Comparison of ENCODE assay signal across 8 cellular contexts in genomic region chr19:4967738-4968461, GRCh38. TPM values are rescaled to one million over a fixed set of nuclear protein-coding genes. Genes with fewer than 3 reads are reported as not detected.
DNase-seq lines count a peak whose midpoint lies in the region; ATAC-seq and TF ChIP-seq lines count a peak whose summit lies in the region.

No MANE protein-coding gene starts in this region.

- intact Hi-C loops in Right ventricle myocardium inferior (cut with DNase I) = loop anchor here (5.0 kb wide), 1 partner anchor 101 kb away; the partner anchor contains the start of gene PLIN3

- no peak for ATAC-seq in Right ventricle myocardium inferior
- no peak for ATAC-seq in activated CD8-positive, alpha-beta T cell treated with anti-CD3 and anti-CD28 coated beads, Interleukin-2, amount 10 ng/mL, durations not matched to agents 7 days and 5 days
- ATAC-seq in HG03354 (IDR thresholded peaks at IDR 0.05; ENCODE audit: poor library complexity, severe bottlenecking, unreplicated experiment) = no peak

- H3K27ac ChIP-seq in right atrium auricular region = peak overlapping the region; percentile 41 to 59

- H3K4me3 Mint-ChIP-seq in activated CD8-positive, alpha-beta T cell treated with anti-CD3 and anti-CD28 coated beads, Interleukin-2, amount 10 ng/mL, durations not matched to agents 7 days and 5 days = peak overlapping the region; percentile 79

- peaks cover 0 to 39% of the 10 kb centered on the region in 2 donors for H3K4me1 ChIP-seq in right atrium auricular region

- TF ChIP-seq CTCF in right atrium auricular region (IDR thresholded peaks at IDR 0.05) = no peak
- no peak for TF ChIP-seq CTCF in kidney epithelial cell (IDR thresholded peaks at IDR 0.05; ENCODE audit: insufficient read depth, low read length, poor library complexity, severe bottlenecking)

- H3K4me3 ChIP-seq in right atrium auricular region (peak overlapping the region in 1 of 2 donors; percentile 38), kidney epithelial cell (ENCODE audit: low read depth, low read length) (peak overlapping the region; percentile 27)

- no peaks in the 10 kb centered on the region for H3K27me3 Mint-ChIP-seq in activated CD8-positive, alpha-beta T cell treated with anti-CD3 and anti-CD28 coated beads, Interleukin-2, amount 10 ng/mL, durations not matched to agents 7 days and 5 days (ENCODE audit: low read depth)

- no peak for DNase-seq in right atrium auricular region (ENCODE audit: low spot score)
- DNase-seq in Right ventricle myocardium inferior (ENCODE audit: missing footprints) = no peak
- no peak for DNase-seq in activated CD8-positive, alpha-beta T cell treated with anti-CD3 and anti-CD28 coated beads, Interleukin-2, amount 10 ng/mL, durations not matched to agents 7 days and 5 days
- no peak for DNase-seq in kidney epithelial cell (ENCODE audit: low read depth)
- no peak for DNase-seq in NCI-H524 treated with DMSO at 0.1 percent for 48 hours (lab: John Stamatoyannopoulos, UW)
- no peak for DNase-seq in SKM-1 treated with dmso at 0.1 percent for 144 hours (lab: John Stamatoyannopoulos, UW; ENCODE audit: unreplicated experiment)
- DNase-seq in SHP77 treated with DMSO at 0.1 percent for 48 hours (lab: John Stamatoyannopoulos, UW) = no peak

- no peaks in the 10 kb centered on the region for H3K9me3 ChIP-seq in right atrium auricular region

- H3K36me3 ChIP-seq in right atrium auricular region (no peaks in the 10 kb centered on the region), kidney epithelial cell (ENCODE audit: control insufficient read depth, insufficient read depth, low read length) (no peaks in the 10 kb centered on the region)

- H3K27me3 ChIP-seq in right atrium auricular region (no peaks in the 10 kb centered on the region), kidney epithelial cell (ENCODE audit: control insufficient read depth, insufficient read depth, low read length) (no peaks in the 10 kb centered on the region)

- POLR2A ChIA-PET in activated CD8-positive, alpha-beta T cell treated with anti-CD3 and anti-CD28 coated beads, Interleukin-2, amount 10 ng/mL, durations not matched to agents 7 days and 5 days (lab: Charles Lee) = interaction anchor here (0.6 to 1.4 kb wide), 4 partner anchors 52 to 301 kb away, joined by 3 to 7 read pairs (median 4); no protein-coding TSS in a partner anchor

- H3K9me3 Mint-ChIP-seq in activated CD8-positive, alpha-beta T cell treated with anti-CD3 and anti-CD28 coated beads, Interleukin-2, amount 10 ng/mL, durations not matched to agents 7 days and 5 days (ENCODE audit: insufficient read depth) = no peaks in the 10 kb centered on the region

- peaks cover 43% of the 10 kb centered on the region for H3K36me3 Mint-ChIP-seq in activated CD8-positive, alpha-beta T cell treated with anti-CD3 and anti-CD28 coated beads, Interleukin-2, amount 10 ng/mL, durations not matched to agents 7 days and 5 days (ENCODE audit: low read depth)

- peaks cover 38% of the 10 kb centered on the region for H3K4me1 Mint-ChIP-seq in activated CD8-positive, alpha-beta T cell treated with anti-CD3 and anti-CD28 coated beads, Interleukin-2, amount 10 ng/mL, durations not matched to agents 7 days and 5 days (ENCODE audit: low read depth)

- H3K27ac Mint-ChIP-seq in activated CD8-positive, alpha-beta T cell treated with anti-CD3 and anti-CD28 coated beads, Interleukin-2, amount 10 ng/mL, durations not matched to agents 7 days and 5 days = peak overlapping the region; percentile 87

- CTCF ChIA-PET in activated CD8-positive, alpha-beta T cell treated with anti-CD3 and anti-CD28 coated beads, Interleukin-2, amount 10 ng/mL, durations not matched to agents 7 days and 5 days (lab: Charles Lee) = interaction anchor here (1.0 to 1.7 kb wide), 4 partner anchors 56 to 177 kb away, joined by 3 to 6 read pairs (median 5); partner anchors contain the start of gene FEM1A

RNA-seq across cellular contexts. Expression of gene KDM4B, which starts 1.0 kb away (rescaled TPM):
- total RNA-seq in right atrium auricular region (10 to 100 TPM; 17.6 to 26.0 TPM), Right ventricle myocardium inferior (38.6 TPM), kidney epithelial cell (21.2 and 28.1 TPM in 2 replicates)
- total RNA-seq in activated CD8-positive, alpha-beta T cell treated with anti-CD3 and anti-CD28 coated beads, Interleukin-2, amount 10 ng/mL, durations not matched to agents 7 days and 5 days = 10 to 100 TPM; 44.9 to 47.0 TPM

RNA-seq across cellular contexts. Expression of gene UHRF1, which starts 58.6 kb away (rescaled TPM):
- total RNA-seq in right atrium auricular region = under 1 TPM; 0.28 to 0.33 TPM
- total RNA-seq in Right ventricle myocardium inferior = 2.3 TPM
- 100 to 1,000 TPM; 173 to 180 TPM for total RNA-seq in activated CD8-positive, alpha-beta T cell treated with anti-CD3 and anti-CD28 coated beads, Interleukin-2, amount 10 ng/mL, durations not matched to agents 7 days and 5 days
- 20.7 and 21.2 TPM in 2 replicates for total RNA-seq in kidney epithelial cell
